1 cellular context compared by ENCODE assay signal in genomic region chr17:18139949-18140348, GRCh38.
TF ChIP-seq lines count a peak whose summit lies in the region.

No MANE protein-coding gene starts in this region.

TF ChIP-seq in HepG2, 621 proteins besides CTCF, POLR2A, EP300 and RAD21 (continues in another document):
- 0 out of 2 replicates have a peak, but pooled peaks have one; percentile 17 for TF ChIP-seq ZFY (CRISPR knock-in tag; IDR thresholded peaks at IDR 0.05)
- no peak for TF ChIP-seq TBX3 (IDR thresholded peaks at IDR 0.05; ENCODE audit: borderline replicate concordance)
- peak; percentile 70; the same call in 1 of the 2 replicates for TF ChIP-seq ZKSCAN5 (CRISPR knock-in tag; IDR thresholded peaks at IDR 0.05)
- TF ChIP-seq ZBTB10 (CRISPR knock-in tag; IDR thresholded peaks at IDR 0.05; ENCODE audit: borderline replicate concordance), result no peak
- no peak for TF ChIP-seq ZNF33B (CRISPR knock-in tag; IDR thresholded peaks at IDR 0.05)
- no peak for TF ChIP-seq PREB (CRISPR knock-in tag; IDR thresholded peaks at IDR 0.05)
- TF ChIP-seq, protein P1, sequence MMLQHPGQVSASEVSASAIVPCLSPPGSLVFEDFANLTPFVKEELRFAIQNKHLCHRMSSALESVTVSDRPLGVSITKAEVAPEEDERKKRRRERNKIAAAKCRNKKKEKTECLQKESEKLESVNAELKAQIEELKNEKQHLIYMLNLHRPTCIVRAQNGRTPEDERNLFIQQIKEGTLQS (CRISPR knock-in tag; IDR thresholded peaks at IDR 0.05), result no peak
- TF ChIP-seq, protein P2, sequence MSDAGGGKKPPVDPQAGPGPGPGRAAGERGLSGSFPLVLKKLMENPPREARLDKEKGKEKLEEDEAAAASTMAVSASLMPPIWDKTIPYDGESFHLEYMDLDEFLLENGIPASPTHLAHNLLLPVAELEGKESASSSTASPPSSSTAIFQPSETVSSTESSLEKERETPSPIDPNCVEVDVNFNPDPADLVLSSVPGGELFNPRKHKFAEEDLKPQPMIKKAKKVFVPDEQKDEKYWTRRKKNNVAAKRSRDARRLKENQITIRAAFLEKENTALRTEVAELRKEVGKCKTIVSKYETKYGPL (CRISPR knock-in tag; IDR thresholded peaks at IDR 0.05), result no peak
- TF ChIP-seq TBL1XR1 (IDR thresholded peaks at IDR 0.05; ENCODE audit: borderline replicate concordance, low read length, partially characterized antibody), result no peak
- peak; percentile 44; the same call in 1 of the 2 replicates for TF ChIP-seq ZFP91 (CRISPR knock-in tag; IDR thresholded peaks at IDR 0.05; ENCODE audit: borderline replicate concordance)
- TF ChIP-seq RBM22 (optimal IDR thresholded peaks at IDR 0.05; ENCODE audit: low read length), result no peak
- TF ChIP-seq, protein P3, sequence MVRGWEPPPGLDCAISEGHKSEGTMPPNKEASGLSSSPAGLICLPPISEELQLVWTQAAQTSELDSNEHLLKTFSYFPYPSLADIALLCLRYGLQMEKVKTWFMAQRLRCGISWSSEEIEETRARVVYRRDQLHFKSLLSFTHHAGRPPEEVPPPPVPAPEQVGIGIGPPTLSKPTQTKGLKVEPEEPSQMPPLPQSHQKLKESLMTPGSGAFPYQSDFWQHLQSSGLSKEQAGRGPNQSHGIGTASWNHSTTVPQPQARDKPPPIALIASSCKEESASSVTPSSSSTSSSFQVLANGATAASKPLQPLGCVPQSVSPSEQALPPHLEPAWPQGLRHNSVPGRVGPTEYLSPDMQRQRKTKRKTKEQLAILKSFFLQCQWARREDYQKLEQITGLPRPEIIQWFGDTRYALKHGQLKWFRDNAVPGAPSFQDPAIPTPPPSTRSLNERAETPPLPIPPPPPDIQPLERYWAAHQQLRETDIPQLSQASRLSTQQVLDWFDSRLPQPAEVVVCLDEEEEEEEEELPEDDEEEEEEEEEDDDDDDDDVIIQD (CRISPR knock-in tag; IDR thresholded peaks at IDR 0.05; ENCODE audit: low read depth), result no peak
- TF ChIP-seq ZMAT3 (CRISPR knock-in tag; conservative IDR thresholded peaks at IDR 0.05), result no peak
- TF ChIP-seq ERF (CRISPR knock-in tag; IDR thresholded peaks at IDR 0.05), result no peak
- TF ChIP-seq SAP130 (CRISPR knock-in tag; IDR thresholded peaks at IDR 0.05; ENCODE audit: low read depth), result peak; percentile 47
- no peak for TF ChIP-seq ZNF3 (CRISPR knock-in tag; IDR thresholded peaks at IDR 0.05)
- TF ChIP-seq ATF5 (CRISPR knock-in tag; IDR thresholded peaks at IDR 0.05; ENCODE audit: low read depth), result no peak
- TF ChIP-seq ZNF878 (CRISPR knock-in tag; IDR thresholded peaks at IDR 0.05), result no peak
- no peak for TF ChIP-seq ZSCAN20 (CRISPR knock-in tag; IDR thresholded peaks at IDR 0.05; ENCODE audit: borderline replicate concordance)
- no peak for TF ChIP-seq ZNF891 (CRISPR knock-in tag; IDR thresholded peaks at IDR 0.05)
- no peak for TF ChIP-seq RXRA (CRISPR knock-in tag; IDR thresholded peaks at IDR 0.05)
- TF ChIP-seq ZNF772 (CRISPR knock-in tag; IDR thresholded peaks at IDR 0.05), result no peak
- TF ChIP-seq NFKB2 (CRISPR knock-in tag; IDR thresholded peaks at IDR 0.05; ENCODE audit: borderline replicate concordance), result 0 out of 2 replicates have a peak, but pooled peaks have one; percentile 9
- no peak for TF ChIP-seq NR2C2 (CRISPR knock-in tag; IDR thresholded peaks at IDR 0.05; ENCODE audit: borderline replicate concordance)
- no peak for TF ChIP-seq ZNF549 (CRISPR knock-in tag; IDR thresholded peaks at IDR 0.05)
- no peak for TF ChIP-seq NFE2L1 (CRISPR knock-in tag; IDR thresholded peaks at IDR 0.05; ENCODE audit: borderline replicate concordance)
- no peak for TF ChIP-seq TRAFD1 (CRISPR knock-in tag; IDR thresholded peaks at IDR 0.05; ENCODE audit: borderline replicate concordance)
- TF ChIP-seq ZNF512 (CRISPR knock-in tag; IDR thresholded peaks at IDR 0.05), result no peak
- no peak for TF ChIP-seq PAXIP1 (CRISPR knock-in tag; conservative IDR thresholded peaks at IDR 0.05)
- TF ChIP-seq SNAI1 (CRISPR knock-in tag; IDR thresholded peaks at IDR 0.05; ENCODE audit: borderline replicate concordance), result no peak
- TF ChIP-seq, protein P4, sequence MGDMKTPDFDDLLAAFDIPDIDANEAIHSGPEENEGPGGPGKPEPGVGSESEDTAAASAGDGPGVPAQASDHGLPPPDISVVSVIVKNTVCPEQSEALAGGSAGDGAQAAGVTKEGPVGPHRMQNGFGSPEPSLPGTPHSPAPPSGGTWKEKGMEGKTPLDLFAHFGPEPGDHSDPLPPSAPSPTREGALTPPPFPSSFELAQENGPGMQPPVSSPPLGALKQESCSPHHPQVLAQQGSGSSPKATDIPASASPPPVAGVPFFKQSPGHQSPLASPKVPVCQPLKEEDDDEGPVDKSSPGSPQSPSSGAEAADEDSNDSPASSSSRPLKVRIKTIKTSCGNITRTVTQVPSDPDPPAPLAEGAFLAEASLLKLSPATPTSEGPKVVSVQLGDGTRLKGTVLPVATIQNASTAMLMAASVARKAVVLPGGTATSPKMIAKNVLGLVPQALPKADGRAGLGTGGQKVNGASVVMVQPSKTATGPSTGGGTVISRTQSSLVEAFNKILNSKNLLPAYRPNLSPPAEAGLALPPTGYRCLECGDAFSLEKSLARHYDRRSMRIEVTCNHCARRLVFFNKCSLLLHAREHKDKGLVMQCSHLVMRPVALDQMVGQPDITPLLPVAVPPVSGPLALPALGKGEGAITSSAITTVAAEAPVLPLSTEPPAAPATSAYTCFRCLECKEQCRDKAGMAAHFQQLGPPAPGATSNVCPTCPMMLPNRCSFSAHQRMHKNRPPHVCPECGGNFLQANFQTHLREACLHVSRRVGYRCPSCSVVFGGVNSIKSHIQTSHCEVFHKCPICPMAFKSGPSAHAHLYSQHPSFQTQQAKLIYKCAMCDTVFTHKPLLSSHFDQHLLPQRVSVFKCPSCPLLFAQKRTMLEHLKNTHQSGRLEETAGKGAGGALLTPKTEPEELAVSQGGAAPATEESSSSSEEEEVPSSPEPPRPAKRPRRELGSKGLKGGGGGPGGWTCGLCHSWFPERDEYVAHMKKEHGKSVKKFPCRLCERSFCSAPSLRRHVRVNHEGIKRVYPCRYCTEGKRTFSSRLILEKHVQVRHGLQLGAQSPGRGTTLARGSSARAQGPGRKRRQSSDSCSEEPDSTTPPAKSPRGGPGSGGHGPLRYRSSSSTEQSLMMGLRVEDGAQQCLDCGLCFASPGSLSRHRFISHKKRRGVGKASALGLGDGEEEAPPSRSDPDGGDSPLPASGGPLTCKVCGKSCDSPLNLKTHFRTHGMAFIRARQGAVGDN (CRISPR knock-in tag; IDR thresholded peaks at IDR 0.05), result peak; percentile 26
- TF ChIP-seq KAT8 (CRISPR knock-in tag; IDR thresholded peaks at IDR 0.05), result no peak
- TF ChIP-seq, protein P5, sequence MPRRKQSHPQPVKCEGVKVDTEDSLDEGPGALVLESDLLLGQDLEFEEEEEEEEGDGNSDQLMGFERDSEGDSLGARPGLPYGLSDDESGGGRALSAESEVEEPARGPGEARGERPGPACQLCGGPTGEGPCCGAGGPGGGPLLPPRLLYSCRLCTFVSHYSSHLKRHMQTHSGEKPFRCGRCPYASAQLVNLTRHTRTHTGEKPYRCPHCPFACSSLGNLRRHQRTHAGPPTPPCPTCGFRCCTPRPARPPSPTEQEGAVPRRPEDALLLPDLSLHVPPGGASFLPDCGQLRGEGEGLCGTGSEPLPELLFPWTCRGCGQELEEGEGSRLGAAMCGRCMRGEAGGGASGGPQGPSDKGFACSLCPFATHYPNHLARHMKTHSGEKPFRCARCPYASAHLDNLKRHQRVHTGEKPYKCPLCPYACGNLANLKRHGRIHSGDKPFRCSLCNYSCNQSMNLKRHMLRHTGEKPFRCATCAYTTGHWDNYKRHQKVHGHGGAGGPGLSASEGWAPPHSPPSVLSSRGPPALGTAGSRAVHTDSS (CRISPR knock-in tag; conservative IDR thresholded peaks at IDR 0.05), result no peak
